Comparison of ENCODE assay signal across 2 cellular contexts in the genomic region with DNA sequence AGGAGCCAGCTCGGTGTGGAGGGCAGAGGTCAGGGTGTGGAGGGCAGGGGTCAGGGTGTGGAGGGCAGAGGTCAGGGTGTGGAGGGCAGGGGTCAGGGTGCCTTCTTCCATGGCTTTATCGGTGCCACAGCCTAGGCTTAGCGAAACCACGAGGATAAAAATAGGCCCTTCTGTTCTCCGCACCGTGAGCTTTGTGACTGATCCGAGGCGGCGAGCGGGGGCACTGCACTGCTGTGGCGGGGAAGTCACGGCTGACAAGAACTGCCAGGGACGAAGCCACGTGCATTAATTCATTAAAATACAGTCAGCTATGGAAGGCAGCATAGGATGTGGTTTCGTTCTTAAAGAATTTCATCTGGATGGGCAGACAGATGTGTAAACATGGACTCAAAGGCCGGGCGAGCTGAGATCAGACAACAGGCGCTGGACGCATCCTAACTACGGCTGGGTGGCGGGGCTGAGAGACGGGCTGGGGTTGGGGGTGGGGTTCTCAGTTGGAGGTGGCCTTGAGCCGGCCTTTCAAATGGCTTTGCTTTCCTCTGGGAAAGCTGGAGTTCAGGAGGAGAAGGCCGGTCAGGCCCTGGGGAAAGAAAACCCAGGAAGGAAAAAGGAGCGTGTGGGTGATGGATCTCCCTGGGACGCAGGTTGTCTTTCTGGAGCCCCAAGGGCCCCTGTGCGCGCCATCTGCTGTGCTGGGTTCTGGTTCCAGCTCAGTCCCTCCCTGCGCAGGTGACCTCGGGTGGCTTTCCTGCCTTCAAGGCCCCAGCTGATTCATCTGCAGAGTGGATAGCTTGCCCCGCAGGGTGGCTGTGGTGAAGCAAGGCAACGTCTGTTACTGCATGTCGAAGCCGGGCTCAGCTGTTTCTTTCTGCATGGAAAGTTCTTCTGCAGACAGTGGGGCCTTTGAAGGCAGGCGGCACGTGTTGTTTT.
TF ChIP-seq lines count a peak whose summit lies in the region.

No MANE protein-coding gene starts in this region.

TF ChIP-seq in HEK293, 187 proteins besides CTCF, POLR2A, EP300 and RAD21:
- TF ChIP-seq BCL11B (tag by site-specific recombination; IDR thresholded peaks at IDR 0.05; ENCODE audit: low read depth) (0 out of 2 replicates have a peak, but pooled peaks have one; percentile 37), ZNF292 (tag by site-specific recombination; IDR thresholded peaks at IDR 0.05; ENCODE audit: borderline replicate concordance, low read depth) (no peak)

TF ChIP-seq in HepG2, 621 proteins besides CTCF, POLR2A, EP300 and RAD21 (continues in another document):
- TF ChIP-seq RXRB (CRISPR knock-in tag; IDR thresholded peaks at IDR 0.05; ENCODE audit: borderline replicate concordance) (peak; percentile 57), IRF9 (CRISPR knock-in tag; IDR thresholded peaks at IDR 0.05; ENCODE audit: borderline replicate concordance) (0 out of 2 replicates have a peak, but pooled peaks have one; percentile 30), MIER2 (CRISPR knock-in tag; IDR thresholded peaks at IDR 0.05) (no peak), HNF4A (CRISPR knock-in tag; IDR thresholded peaks at IDR 0.05) (peak; percentile 59), KDM1A (CRISPR knock-in tag; IDR thresholded peaks at IDR 0.05) (peak; percentile 50; the same call in 1 of the 2 replicates), ARID5B (CRISPR knock-in tag; IDR thresholded peaks at IDR 0.05) (peak; percentile 66), DMAP1 (CRISPR knock-in tag; IDR thresholded peaks at IDR 0.05) (peak; percentile 59; the same call in 1 of the 2 replicates), BRD4 (CRISPR knock-in tag; IDR thresholded peaks at IDR 0.05) (no peak; the same call in 1 of the 2 replicates), ZNF761 (CRISPR knock-in tag; conservative IDR thresholded peaks at IDR 0.05) (peak; percentile 42), ASH2L (IDR thresholded peaks at IDR 0.05; ENCODE audit: insufficient read length, low read depth, low read length) (peak; percentile 59), ATF7-NPFF (CRISPR knock-in tag; IDR thresholded peaks at IDR 0.05; ENCODE audit: low read depth) (peak; percentile 76), MNT (IDR thresholded peaks at IDR 0.05) (0 out of 2 replicates have a peak, but pooled peaks have one; percentile 21), ZNF513 (CRISPR knock-in tag; conservative IDR thresholded peaks at IDR 0.05) (no peak), ZNF34 (CRISPR knock-in tag; IDR thresholded peaks at IDR 0.05; ENCODE audit: borderline replicate concordance) (no peak), ZBTB38 (CRISPR knock-in tag; IDR thresholded peaks at IDR 0.05) (peak; percentile 14; the same call in 1 of the 2 replicates), ZNF343 (CRISPR knock-in tag; IDR thresholded peaks at IDR 0.05) (peak; percentile 76; the same call in 1 of the 2 replicates), NFAT5 (CRISPR knock-in tag; IDR thresholded peaks at IDR 0.05) (0 out of 2 replicates have a peak, but pooled peaks have one; percentile 7), FOXK2 (IDR thresholded peaks at IDR 0.05) (peak; percentile 52; the same call in 1 of the 2 replicates), ZNF234 (CRISPR knock-in tag; conservative IDR thresholded peaks at IDR 0.05) (no peak), SALL2 (CRISPR knock-in tag; IDR thresholded peaks at IDR 0.05) (0 out of 2 replicates have a peak, but pooled peaks have one; percentile 14), PCBP1 (IDR thresholded peaks at IDR 0.05; ENCODE audit: borderline replicate concordance, low read depth, low read length) (peak; percentile 65; the same call in 1 of the 2 replicates), ZFP36L1 (CRISPR knock-in tag; IDR thresholded peaks at IDR 0.05) (peak; percentile 77), ZNF598 (CRISPR knock-in tag; IDR thresholded peaks at IDR 0.05; ENCODE audit: borderline replicate concordance) (0 out of 2 replicates have a peak, but pooled peaks have one; percentile 15)
- TF ChIP-seq, protein P1, sequence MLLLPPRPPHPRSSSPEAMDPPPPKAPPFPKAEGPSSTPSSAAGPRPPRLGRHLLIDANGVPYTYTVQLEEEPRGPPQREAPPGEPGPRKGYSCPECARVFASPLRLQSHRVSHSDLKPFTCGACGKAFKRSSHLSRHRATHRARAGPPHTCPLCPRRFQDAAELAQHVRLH (CRISPR knock-in tag; IDR thresholded peaks at IDR 0.05; ENCODE audit: borderline replicate concordance, low read depth): no peak; the same call in 1 of the 2 replicates
- TF ChIP-seq, protein P2, sequence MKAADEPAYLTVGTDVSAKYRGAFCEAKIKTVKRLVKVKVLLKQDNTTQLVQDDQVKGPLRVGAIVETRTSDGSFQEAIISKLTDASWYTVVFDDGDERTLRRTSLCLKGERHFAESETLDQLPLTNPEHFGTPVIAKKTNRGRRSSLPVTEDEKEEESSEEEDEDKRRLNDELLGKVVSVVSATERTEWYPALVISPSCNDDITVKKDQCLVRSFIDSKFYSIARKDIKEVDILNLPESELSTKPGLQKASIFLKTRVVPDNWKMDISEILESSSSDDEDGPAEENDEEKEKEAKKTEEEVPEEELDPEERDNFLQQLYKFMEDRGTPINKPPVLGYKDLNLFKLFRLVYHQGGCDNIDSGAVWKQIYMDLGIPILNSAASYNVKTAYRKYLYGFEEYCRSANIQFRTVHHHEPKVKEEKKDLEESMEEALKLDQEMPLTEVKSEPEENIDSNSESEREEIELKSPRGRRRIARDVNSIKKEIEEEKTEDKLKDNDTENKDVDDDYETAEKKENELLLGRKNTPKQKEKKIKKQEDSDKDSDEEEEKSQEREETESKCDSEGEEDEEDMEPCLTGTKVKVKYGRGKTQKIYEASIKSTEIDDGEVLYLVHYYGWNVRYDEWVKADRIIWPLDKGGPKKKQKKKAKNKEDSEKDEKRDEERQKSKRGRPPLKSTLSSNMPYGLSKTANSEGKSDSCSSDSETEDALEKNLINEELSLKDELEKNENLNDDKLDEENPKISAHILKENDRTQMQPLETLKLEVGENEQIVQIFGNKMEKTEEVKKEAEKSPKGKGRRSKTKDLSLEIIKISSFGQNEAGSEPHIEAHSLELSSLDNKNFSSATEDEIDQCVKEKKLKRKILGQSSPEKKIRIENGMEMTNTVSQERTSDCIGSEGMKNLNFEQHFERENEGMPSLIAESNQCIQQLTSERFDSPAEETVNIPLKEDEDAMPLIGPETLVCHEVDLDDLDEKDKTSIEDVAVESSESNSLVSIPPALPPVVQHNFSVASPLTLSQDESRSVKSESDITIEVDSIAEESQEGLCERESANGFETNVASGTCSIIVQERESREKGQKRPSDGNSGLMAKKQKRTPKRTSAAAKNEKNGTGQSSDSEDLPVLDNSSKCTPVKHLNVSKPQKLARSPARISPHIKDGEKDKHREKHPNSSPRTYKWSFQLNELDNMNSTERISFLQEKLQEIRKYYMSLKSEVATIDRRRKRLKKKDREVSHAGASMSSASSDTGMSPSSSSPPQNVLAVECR (CRISPR knock-in tag; IDR thresholded peaks at IDR 0.05; ENCODE audit: borderline replicate concordance): peak; percentile 47
